In genomic region chr5:160333726-160334125, GRCh38 we compare ENCODE assay signal across 19 cellular contexts. TPM values are rescaled to one million over a fixed set of nuclear protein-coding genes. Genes with fewer than 3 reads are reported as not detected.
DNase-seq lines count a peak whose midpoint lies in the region; ATAC-seq, FAIRE-seq and TF ChIP-seq lines count a peak whose summit lies in the region.
"Had no signal": no experiment of that assay in that cellular context is flagged by ENCODE, and none has a peak within 500 bp of the region (broad histone marks: within the 10 kb centered on the region; RNA-seq: fewer than 3 reads in every experiment).

No MANE protein-coding gene starts in this region.

- no peak for TF ChIP-seq CTCF in CD14-positive monocyte (IDR thresholded peaks at IDR 0.05)
- TF ChIP-seq CTCF in bronchial epithelial cell (IDR thresholded peaks at IDR 0.05; ENCODE audit: insufficient read depth, low read length, severe bottlenecking), result no peak

- H2BK120ac ChIP-seq in mesenchymal stem cell (ENCODE audit: low read depth, low read length), result no peak overlapping the region

- H3K9ac ChIP-seq in mesenchymal stem cell (ENCODE audit: low read length), result no peak overlapping the region
- H3K9ac ChIP-seq: parathyroid adenoma had no signal

- H3K4me2 ChIP-seq in mesenchymal stem cell (ENCODE audit: low read length, poor library complexity, severe bottlenecking), result no peak overlapping the region

- H3K18ac ChIP-seq in mesenchymal stem cell (ENCODE audit: low read depth in 1 of 2, low read length in 2 of 2), result no peak overlapping the region

- H3K4me1 ChIP-seq in mesenchymal stem cell (ENCODE audit: control insufficient read depth, insufficient read depth, low read depth, low read length), result no peaks in the 10 kb centered on the region
- H3K4me1 ChIP-seq: parathyroid adenoma, spleen had no signal

- no peaks in the 10 kb centered on the region for H3K36me3 Mint-ChIP-seq in CD14-positive monocyte
- H3K36me3 Mint-ChIP-seq: activated CD4-positive, alpha-beta memory T cell treated with anti-CD3 and anti-CD28 coated beads for 36 hours; mesothelial cell of epicardium had no signal

- H3K36me3 ChIP-seq in bronchial epithelial cell (ENCODE audit: control insufficient read depth, insufficient read depth, low read length), result no peaks in the 10 kb centered on the region
- H3K36me3 ChIP-seq in mesenchymal stem cell (ENCODE audit: control insufficient read depth in 1 of 2, insufficient read depth in 2 of 2, low read depth in 1 of 2, low read length in 2 of 2), result no peaks in the 10 kb centered on the region
- H3K36me3 ChIP-seq: BE2C, spleen had no signal

- no peak overlapping the region for H2AK5ac ChIP-seq in mesenchymal stem cell (ENCODE audit: low read length, severe bottlenecking)

- H2BK15ac ChIP-seq in mesenchymal stem cell (ENCODE audit: low read depth, poor library complexity, severe bottlenecking), result peak overlapping the region; percentile 39

- H3K27ac ChIP-seq in mesenchymal stem cell (ENCODE audit: low read length, poor library complexity, severe bottlenecking), result no peak overlapping the region
- H3K27ac ChIP-seq: parathyroid adenoma, SK-N-MC, spleen had no signal

- 79% methylated on average over 3 of the region's 3 CpGs for WGBS in mesenchymal stem cell

- H3K27me3 Mint-ChIP-seq in CD14-positive monocyte (ENCODE audit: low read depth in 3 of 3), result peaks cover 4 to 12% (median 5%) of the 10 kb centered on the region in 3 donors

- H2BK5ac ChIP-seq in mesenchymal stem cell (ENCODE audit: low read depth, low read length, poor library complexity, severe bottlenecking), result no peak overlapping the region

- H3K23ac ChIP-seq in mesenchymal stem cell (ENCODE audit: low read length in 2 of 2), result no peak overlapping the region

- H3K27me3 ChIP-seq in bronchial epithelial cell (ENCODE audit: control insufficient read depth, insufficient read depth, low read length) (no peaks in the 10 kb centered on the region), mesenchymal stem cell (ENCODE audit: control insufficient read depth in 1 of 2, insufficient read depth in 1 of 2, low read length in 2 of 2) (peaks cover 0 to 28% of the 10 kb centered on the region in 2 experiments)
- H3K27me3 ChIP-seq: BE2C, spleen had no signal

- no peaks in the 10 kb centered on the region for H3K9me3 Mint-ChIP-seq in CD14-positive monocyte
- H3K9me3 Mint-ChIP-seq: activated CD4-positive, alpha-beta memory T cell treated with anti-CD3 and anti-CD28 coated beads for 36 hours; activated T-helper 1 cell treated with anti-CD3 and anti-CD28 coated beads, Interleukin-12 subunit alpha, Interleukin-12 subunit beta, Interleukin-2, Interleukin-4 antibody, amounts not matched to agents 30 ng/mL and 10 ng/mL and 1 ng/mL, durations not matched to agents 14 hours and 24 hours and 36 hours; mesothelial cell of epicardium had no signal

- no peak overlapping the region for H4K8ac ChIP-seq in mesenchymal stem cell (ENCODE audit: low read length)

- H4K91ac ChIP-seq in mesenchymal stem cell (ENCODE audit: low read length), result no peak overlapping the region

- DNase-seq in CD14-positive monocyte (ENCODE audit: low spot score) (peak; percentile 76), NOMO-1 (lab: John Stamatoyannopoulos, UW; ENCODE audit: unreplicated experiment in 2 of 2) (peak; percentile 51 to 92), bronchial epithelial cell (ENCODE audit: low read depth) (peak; percentile 80), mesenchymal stem cell (peak; percentile 57), NCI-H2081 (lab: John Stamatoyannopoulos, UW) (no peak), DMS53 treated with DMSO at 0.1 percent for 48 hours (lab: John Stamatoyannopoulos, UW; ENCODE audit: unreplicated experiment) (no peak), superior temporal gyrus (ENCODE audit: extremely low spot score) (no peak)
- DNase-seq: activated CD4-positive, alpha-beta memory T cell treated with anti-CD3 and anti-CD28 coated beads for 36 hours; anterior cingulate cortex; BE2C; DMS79 treated with DMSO at 0.1 percent for 48 hours; spleen had no signal

- H3K4me3 ChIP-seq in bronchial epithelial cell (ENCODE audit: low read depth, low read length) (no peak overlapping the region), mesenchymal stem cell (ENCODE audit: insufficient read depth in 1 of 2, low read depth in 1 of 2, low read length in 2 of 2) (no peak overlapping the region)
- H3K4me3 ChIP-seq: SK-N-MC, spleen had no signal

- H3K4ac ChIP-seq in mesenchymal stem cell (ENCODE audit: low read depth in 1 of 2, low read length in 2 of 2), result no peak overlapping the region

- no peak overlapping the region for H2AFZ ChIP-seq in mesenchymal stem cell (ENCODE audit: low read depth, low read length)
- H2AFZ ChIP-seq: parathyroid adenoma had no signal

- H3K4me1 Mint-ChIP-seq in CD14-positive monocyte, result peaks cover 20% of the 10 kb centered on the region
- H3K4me1 Mint-ChIP-seq: mesothelial cell of epicardium had no signal

- H3K14ac ChIP-seq in mesenchymal stem cell (ENCODE audit: low read length in 2 of 2), result no peak overlapping the region

- peak overlapping the region in 6 of 7 donors; percentile 83 to 94 (median 87) for H3K27ac Mint-ChIP-seq in CD14-positive monocyte
- H3K27ac Mint-ChIP-seq: activated CD4-positive, alpha-beta memory T cell treated with anti-CD3 and anti-CD28 coated beads for 36 hours; activated T-helper 1 cell treated with anti-CD3 and anti-CD28 coated beads, Interleukin-12 subunit alpha, Interleukin-12 subunit beta, Interleukin-2, Interleukin-4 antibody, amounts not matched to agents 30 ng/mL and 10 ng/mL and 1 ng/mL, durations not matched to agents 14 hours and 24 hours and 36 hours; mesothelial cell of epicardium had no signal

- intact Hi-C loops in CD14-positive monocyte (cut with micrococcal nuclease), result loop anchor here in 1 of 2 donors (5.0 to 10.0 kb wide), 2 partner anchors 66 to 239 kb away; no protein-coding TSS in a partner anchor

- no peak for ATAC-seq in GM19023 (IDR thresholded peaks at IDR 0.05; ENCODE audit: unreplicated experiment)

- FAIRE-seq in bronchial epithelial cell (lab: Jason Lieb, UNC), result no peak
- FAIRE-seq: frontal cortex, GM12892 had no signal

- no peak overlapping the region for H2BK12ac ChIP-seq in mesenchymal stem cell (ENCODE audit: low read length in 2 of 2)

- H3K79me1 ChIP-seq in mesenchymal stem cell (replicated peaks; ENCODE audit: low read length, poor library complexity, severe bottlenecking), result no peaks in the 10 kb centered on the region

- peak overlapping the region in 1 of 2 donors; percentile 52 for H3K4me3 Mint-ChIP-seq in CD14-positive monocyte
- H3K4me3 Mint-ChIP-seq: activated CD4-positive, alpha-beta memory T cell treated with anti-CD3 and anti-CD28 coated beads for 36 hours; activated T-helper 1 cell treated with anti-CD3 and anti-CD28 coated beads, Interleukin-12 subunit alpha, Interleukin-12 subunit beta, Interleukin-2, Interleukin-4 antibody, amounts not matched to agents 30 ng/mL and 10 ng/mL and 1 ng/mL, durations not matched to agents 14 hours and 24 hours and 36 hours; mesothelial cell of epicardium had no signal

- no peaks in the 10 kb centered on the region for H3K9me3 ChIP-seq in mesenchymal stem cell (ENCODE audit: control insufficient read depth, low read length)
- H3K9me3 ChIP-seq: BE2C, spleen had no signal

RNA-seq across cellular contexts. Expression of gene CCNJL, which starts 21.4 kb away (rescaled TPM):
- not detected for polyA plus RNA-seq in CD14-positive monocyte
- 4.2 and 4.4 TPM in 2 replicates for total RNA-seq in bronchial epithelial cell
- polyA plus RNA-seq in mesenchymal stem cell (2013, experiment 1 of 2), result 10.2 TPM
- 9.4 TPM for polyA plus RNA-seq in mesenchymal stem cell (2013, experiment 2 of 2)
- total RNA-seq: activated CD4-positive, alpha-beta memory T cell treated with anti-CD3 and anti-CD28 coated beads for 36 hours; activated T-helper 1 cell treated with anti-CD3 and anti-CD28 coated beads, Interleukin-12 subunit alpha, Interleukin-12 subunit beta, Interleukin-2, Interleukin-4 antibody, amounts not matched to agents 30 ng/mL and 10 ng/mL and 1 ng/mL, durations not matched to agents 14 hours and 24 hours and 36 hours had no signal

RNA-seq across cellular contexts. Expression of gene C1QTNF2, which starts 36.7 kb away (rescaled TPM):
- polyA plus RNA-seq in CD14-positive monocyte, result not detected
- total RNA-seq in bronchial epithelial cell, result not detected in 2 replicates
- polyA plus RNA-seq in mesenchymal stem cell (2013, experiment 1 of 2), result 2.7 TPM
- 2.7 TPM for polyA plus RNA-seq in mesenchymal stem cell (2013, experiment 2 of 2)
- total RNA-seq: activated CD4-positive, alpha-beta memory T cell treated with anti-CD3 and anti-CD28 coated beads for 36 hours; activated T-helper 1 cell treated with anti-CD3 and anti-CD28 coated beads, Interleukin-12 subunit alpha, Interleukin-12 subunit beta, Interleukin-2, Interleukin-4 antibody, amounts not matched to agents 30 ng/mL and 10 ng/mL and 1 ng/mL, durations not matched to agents 14 hours and 24 hours and 36 hours had no signal

Comparison
In these comparisons a context has a peak if more than half of its experiments do, and no peak if none do; other contexts are left out.
1. DNase-seq: peak in CD14-positive monocyte (single experiment), NOMO-1 (2 of 2), bronchial epithelial cell (single experiment) and mesenchymal stem cell (single experiment); none in NCI-H2081 (0 of 2), DMS53 treated with DMSO at 0.1 percent for 48 hours (single experiment) and superior temporal gyrus (single experiment).